ENCODE assay signal across 17 cellular contexts in genomic region chr14:96001866-96002510, GRCh38.
DNase-seq lines count a peak whose midpoint lies in the region; ATAC-seq and TF ChIP-seq lines count a peak whose summit lies in the region.
"Had no signal": no experiment of that assay in that cellular context is flagged by ENCODE, and none has a peak within 500 bp of the region (broad histone marks: within the 10 kb centered on the region; RNA-seq: fewer than 3 reads in every experiment).

No MANE protein-coding gene starts in this region.

- no peak overlapping the region for H3K4me3 Mint-ChIP-seq in nephron
- H3K4me3 Mint-ChIP-seq: immature natural killer cell; naive thymus-derived CD4-positive, alpha-beta T cell had no signal

- H3K27me3 Mint-ChIP-seq in nephron (ENCODE audit: low read depth): peaks cover 38% of the 10 kb centered on the region

- DNase-seq in DMS79 treated with DMSO at 0.1 percent for 48 hours (lab: John Stamatoyannopoulos, UW) (peak; percentile 56), NCI-H128 (lab: John Stamatoyannopoulos, UW; ENCODE audit: unreplicated experiment) (peak; percentile 26), T1000 (lab: John Stamatoyannopoulos, UW) (peak; percentile 11), COLO829 (ENCODE audit: low spot score) (no peak), NOMO-1 treated with DMSO at 0.1 percent for 48 hours (lab: John Stamatoyannopoulos, UW; ENCODE audit: unreplicated experiment) (no peak)
- DNase-seq: activated effector memory CD4-positive, alpha-beta T cell treated with Interleukin-2 at 50 U/mL for 16 hours; Calu3; caudate nucleus; immature natural killer cell; naive thymus-derived CD4-positive, alpha-beta T cell; NCI-H1930; SHP77; stimulated activated CD8-positive, alpha-beta memory T cell treated with anti-CD3 and anti-CD28 coated beads, Interleukin-4, amount 100 ng/mL, for 48 hours had no signal

- ATAC-seq in HG02840 (IDR thresholded peaks at IDR 0.05; ENCODE audit: low FRiP score, unreplicated experiment) (no peak), GM18873 (IDR thresholded peaks at IDR 0.05; ENCODE audit: low FRiP score, unreplicated experiment) (no peak)
- ATAC-seq: activated CD4-positive, CD25-positive, alpha-beta regulatory T cell treated with anti-CD3 and anti-CD28 coated beads, Interleukin-2, amount 50 U/mL, for 24 hours; naive thymus-derived CD4-positive, alpha-beta T cell had no signal

- H3K4me1 Mint-ChIP-seq in nephron: peaks cover 15% of the 10 kb centered on the region
- H3K4me1 Mint-ChIP-seq: immature natural killer cell; naive thymus-derived CD4-positive, alpha-beta T cell had no signal

- peak overlapping the region in 2 of 3 experiments; percentile 21 to 54 for H3K27ac Mint-ChIP-seq in nephron
- H3K27ac Mint-ChIP-seq: immature natural killer cell; naive thymus-derived CD4-positive, alpha-beta T cell had no signal

- peaks cover 25% of the 10 kb centered on the region for H3K9me3 Mint-ChIP-seq in nephron

- TF ChIP-seq CTCF in nephron (IDR thresholded peaks at IDR 0.05; ENCODE audit: unreplicated experiment in 3 of 3): no peak

- no peaks in the 10 kb centered on the region for H3K36me3 Mint-ChIP-seq in nephron (ENCODE audit: low read depth)
- H3K36me3 Mint-ChIP-seq: immature natural killer cell had no signal

Comparison
In these comparisons a context has a peak if more than half of its experiments do, and no peak if none do; other contexts are left out.
1. DNase-seq: peak in DMS79 treated with DMSO at 0.1 percent for 48 hours (single experiment), NCI-H128 (single experiment) and T1000 (single experiment); none in COLO829 (single experiment) and NOMO-1 treated with DMSO at 0.1 percent for 48 hours (single experiment).